ENCODE assay signal across 20 cellular contexts in genomic region chrX:11103006-11103405, GRCh38. TPM values are rescaled to one million over a fixed set of nuclear protein-coding genes. Genes with fewer than 3 reads are reported as not detected.
DNase-seq lines count a peak whose midpoint lies in the region; ATAC-seq, FAIRE-seq and TF ChIP-seq lines count a peak whose summit lies in the region.
"Had no signal": no experiment of that assay in that cellular context is flagged by ENCODE, and none has a peak within 500 bp of the region (broad histone marks: within the 10 kb centered on the region; RNA-seq: fewer than 3 reads in every experiment).

No MANE protein-coding gene starts in this region.

- no peak for TF ChIP-seq CTCF in glutamatergic neuron (IDR thresholded peaks at IDR 0.05; ENCODE audit: partially characterized antibody, unreplicated experiment)

- H2BK120ac ChIP-seq in mesenchymal stem cell (ENCODE audit: low read depth, low read length) = no peak overlapping the region

- H4K91ac ChIP-seq in mesenchymal stem cell (ENCODE audit: low read length) = no peak overlapping the region

- no peaks in the 10 kb centered on the region for H3K9me3 Mint-ChIP-seq in glutamatergic neuron (ENCODE audit: unreplicated experiment)
- H3K9me3 Mint-ChIP-seq: CD4-positive, alpha-beta T cell; T-cell had no signal

- no peak overlapping the region for H3K4me3 ChIP-seq in mesenchymal stem cell (ENCODE audit: insufficient read depth in 1 of 2, low read depth in 1 of 2, low read length in 2 of 2)
- H3K4me3 ChIP-seq: MG63, PC-9 had no signal

- no peaks in the 10 kb centered on the region for H3K36me3 Mint-ChIP-seq in glutamatergic neuron (ENCODE audit: unreplicated experiment)

- H3K4me1 Mint-ChIP-seq in glutamatergic neuron (ENCODE audit: low read depth, unreplicated experiment) = no peaks in the 10 kb centered on the region
- H3K4me1 Mint-ChIP-seq: B cell, T-cell had no signal

- H3K4me1 ChIP-seq in mesenchymal stem cell (ENCODE audit: control insufficient read depth, insufficient read depth, low read depth, low read length) = no peaks in the 10 kb centered on the region

- no peak for DNase-seq in GM18507 (ENCODE audit: extremely low spot score, insufficient read length, low read depth)
- DNase-seq in mesenchymal stem cell = peak; percentile 8
- DNase-seq in glutamatergic neuron = no peak
- no peak for DNase-seq in DMS114 treated with DMSO at 0.1 percent for 48 hours (lab: John Stamatoyannopoulos, UW; ENCODE audit: unreplicated experiment)
- DNase-seq: Calu3; CD4-positive, alpha-beta T cell; DMS79; GDM1; H9; KG1; MG63; NCI-H1105; NCI-H1694 treated with DMSO at 0.1 percent for 48 hours; NCI-H446; PC-9; T-cell had no signal

- no peak overlapping the region for H2AFZ ChIP-seq in mesenchymal stem cell (ENCODE audit: low read depth, low read length)
- H2AFZ ChIP-seq: PC-9 had no signal

- no peak overlapping the region for H3K9ac ChIP-seq in mesenchymal stem cell (ENCODE audit: low read length)

- no peaks in the 10 kb centered on the region for H3K9me3 ChIP-seq in mesenchymal stem cell (ENCODE audit: control insufficient read depth, low read length)

- FAIRE-seq in GM18507 (lab: Jason Lieb, UNC) = peak; percentile 73

- H2BK5ac ChIP-seq in mesenchymal stem cell (ENCODE audit: low read depth, low read length, poor library complexity, severe bottlenecking) = no peak overlapping the region

- WGBS in mesenchymal stem cell = 80% methylated on average over 3 of the region's 3 CpGs

- no peaks in the 10 kb centered on the region for H3K79me1 ChIP-seq in mesenchymal stem cell (replicated peaks; ENCODE audit: low read length, poor library complexity, severe bottlenecking)

- H4K8ac ChIP-seq in mesenchymal stem cell (ENCODE audit: low read length) = no peak overlapping the region

- no peak overlapping the region for H3K27ac ChIP-seq in mesenchymal stem cell (ENCODE audit: low read length, poor library complexity, severe bottlenecking)
- H3K27ac ChIP-seq: PC-9 had no signal

- H3K4ac ChIP-seq in mesenchymal stem cell (ENCODE audit: low read depth in 1 of 2, low read length in 2 of 2) = no peak overlapping the region

- no peak overlapping the region for H3K4me3 Mint-ChIP-seq in glutamatergic neuron (ENCODE audit: unreplicated experiment)
- H3K4me3 Mint-ChIP-seq: B cell; CD4-positive, alpha-beta T cell; H9; T-cell had no signal

- no peaks in the 10 kb centered on the region for H3K36me3 ChIP-seq in mesenchymal stem cell (ENCODE audit: control insufficient read depth in 1 of 2, insufficient read depth in 2 of 2, low read depth in 1 of 2, low read length in 2 of 2)

- no peak overlapping the region for H2BK15ac ChIP-seq in mesenchymal stem cell (ENCODE audit: low read depth, poor library complexity, severe bottlenecking)

- H2AK5ac ChIP-seq in mesenchymal stem cell (ENCODE audit: low read length, severe bottlenecking) = no peak overlapping the region

- ATAC-seq in GM19395 (IDR thresholded peaks at IDR 0.05; ENCODE audit: unreplicated experiment) (peak; percentile 53), HG02885 (IDR thresholded peaks at IDR 0.05; ENCODE audit: poor library complexity, unreplicated experiment) (peak; percentile 81), GM18861 (IDR thresholded peaks at IDR 0.05; ENCODE audit: unreplicated experiment) (no peak)
- ATAC-seq: T-cell had no signal

- no peak overlapping the region for H3K14ac ChIP-seq in mesenchymal stem cell (ENCODE audit: low read length in 2 of 2)

- H2BK12ac ChIP-seq in mesenchymal stem cell (ENCODE audit: low read length in 2 of 2) = no peak overlapping the region

- no peaks in the 10 kb centered on the region for H3K27me3 Mint-ChIP-seq in glutamatergic neuron (ENCODE audit: unreplicated experiment)
- H3K27me3 Mint-ChIP-seq: B cell; CD4-positive, alpha-beta T cell had no signal

- H3K23ac ChIP-seq in mesenchymal stem cell (ENCODE audit: low read length in 2 of 2) = no peak overlapping the region

- no peaks in the 10 kb centered on the region for H3K27me3 ChIP-seq in mesenchymal stem cell (ENCODE audit: control insufficient read depth in 1 of 2, insufficient read depth in 1 of 2, low read length in 2 of 2)
- H3K27me3 ChIP-seq: MG63 had no signal

- H3K4me2 ChIP-seq in mesenchymal stem cell (ENCODE audit: low read length, poor library complexity, severe bottlenecking) = no peak overlapping the region
- H3K4me2 ChIP-seq: PC-9 had no signal

- no peak overlapping the region for H3K18ac ChIP-seq in mesenchymal stem cell (ENCODE audit: low read depth in 1 of 2, low read length in 2 of 2)

- H3K27ac Mint-ChIP-seq in glutamatergic neuron (ENCODE audit: unreplicated experiment) = no peak overlapping the region
- H3K27ac Mint-ChIP-seq: B cell; CD4-positive, alpha-beta T cell; H9; T-cell had no signal

RNA-seq across cellular contexts. Expression of gene HCCS, which starts 8.1 kb away (rescaled TPM):
- 35.5 TPM for polyA plus RNA-seq in mesenchymal stem cell (2013, experiment 1 of 2)
- 34.3 TPM for polyA plus RNA-seq in mesenchymal stem cell (2013, experiment 2 of 2)
- 22.7 TPM for total RNA-seq in glutamatergic neuron (ENCODE audit: unreplicated experiment)
